ENCODE assay signal across 21 cellular contexts in genomic region chr16:49015189-49015540, GRCh38.
"Had no signal": no experiment of that assay in that cellular context is flagged by ENCODE, and none has a peak within 500 bp of the region (broad histone marks: within the 10 kb centered on the region; RNA-seq: fewer than 3 reads in every experiment).

No MANE protein-coding gene starts in this region.

- H3K9me3 Mint-ChIP-seq: activated B cell treated with CpG ODN at 0.5 μM for 24 hours; T-helper 2 cell treated with Interferon-gamma antibody and Interleukin-4, amounts not matched to agents 5 μg/mL and 100 μg/mL, for 36 hours had no signal

- H3K4me1 ChIP-seq: body of pancreas, colonic mucosa, gastrocnemius medialis, psoas muscle, right lobe of liver, upper lobe of left lung had no signal

- H3K27ac Mint-ChIP-seq: activated B cell treated with CpG ODN at 0.5 μM for 24 hours; activated CD4-positive, alpha-beta memory T cell treated with anti-CD3 and anti-CD28 coated beads, Interleukin-2, amount 10 ng/mL, durations not matched to agents 7 days and 5 days; activated CD8-positive, alpha-beta memory T cell treated with anti-CD3 and anti-CD28 coated beads, Interleukin-2, amount 10 ng/mL, durations not matched to agents 7 days and 5 days; activated T-helper 17 cell treated with anti-CD3 and anti-CD28 coated beads, Interleukin-2, amount 50 U/mL, for 72 hours; stimulated activated effector memory CD8-positive, alpha-beta T cell treated with anti-CD3 and anti-CD28 coated beads, Interleukin-12 subunit alpha, Interleukin-12 subunit beta, amount 100 ng/mL, for 72 hours; T-helper 2 cell treated with Interferon-gamma antibody and Interleukin-4, amounts not matched to agents 5 μg/mL and 100 μg/mL, for 36 hours had no signal

- H3K4me3 ChIP-seq: body of pancreas, colonic mucosa, gastrocnemius medialis, heart left ventricle, ovary, psoas muscle, right lobe of liver, smooth muscle cell, thoracic aorta, upper lobe of left lung had no signal

- H3K27me3 Mint-ChIP-seq: activated CD4-positive, alpha-beta memory T cell treated with anti-CD3 and anti-CD28 coated beads, Interleukin-2, amount 10 ng/mL, durations not matched to agents 7 days and 5 days; activated CD8-positive, alpha-beta memory T cell treated with anti-CD3 and anti-CD28 coated beads, Interleukin-2, amount 10 ng/mL, durations not matched to agents 7 days and 5 days; activated T-helper 17 cell treated with anti-CD3 and anti-CD28 coated beads, Interleukin-2, amount 50 U/mL, for 72 hours had no signal

- H3K27ac ChIP-seq: body of pancreas, colonic mucosa, gastrocnemius medialis, heart left ventricle, ovary, psoas muscle, right lobe of liver, thoracic aorta, upper lobe of left lung had no signal

- DNase-seq: activated B cell treated with CpG ODN at 0.5 μM for 24 hours; activated CD4-positive, alpha-beta memory T cell treated with anti-CD3 and anti-CD28 coated beads, Interleukin-2, amount 10 ng/mL, durations not matched to agents 7 days and 5 days; activated CD4-positive, alpha-beta T cell treated with anti-CD3 and anti-CD28 coated beads for 4 hours; activated CD8-positive, alpha-beta memory T cell treated with anti-CD3 and anti-CD28 coated beads, Interleukin-2, amount 10 ng/mL, durations not matched to agents 7 days and 5 days; activated naive CD4-positive, alpha-beta T cell treated with Interleukin-2 at 50 U/mL for 16 hours; body of pancreas; colonic mucosa; gastrocnemius medialis; heart left ventricle; kidney glomerular epithelial cell; left ventricle myocardium superior; ovary; psoas muscle; right lobe of liver; stimulated activated CD4-positive, alpha-beta T cell treated with anti-CD3 and anti-CD28 coated beads, Interleukin-4, amount 100 ng/mL, for 24 hours; upper lobe of left lung had no signal

- H3K9me3 ChIP-seq: body of pancreas, colonic mucosa, gastrocnemius medialis, heart left ventricle, ovary, psoas muscle, right lobe of liver, thoracic aorta, upper lobe of left lung had no signal

- H3K27me3 ChIP-seq: colonic mucosa, heart left ventricle, ovary, right lobe of liver, upper lobe of left lung had no signal

- H3K36me3 Mint-ChIP-seq: activated CD8-positive, alpha-beta memory T cell treated with anti-CD3 and anti-CD28 coated beads, Interleukin-2, amount 10 ng/mL, durations not matched to agents 7 days and 5 days; stimulated activated effector memory CD8-positive, alpha-beta T cell treated with anti-CD3 and anti-CD28 coated beads, Interleukin-12 subunit alpha, Interleukin-12 subunit beta, amount 100 ng/mL, for 72 hours had no signal

- ATAC-seq: activated CD8-positive, alpha-beta memory T cell treated with anti-CD3 and anti-CD28 coated beads, Interleukin-2, amount 10 ng/mL, durations not matched to agents 7 days and 5 days; activated T-helper 17 cell treated with anti-CD3 and anti-CD28 coated beads, Interleukin-2, amount 50 U/mL, for 72 hours; body of pancreas; gastrocnemius medialis; heart left ventricle; left ventricle myocardium superior; psoas muscle; right lobe of liver; stimulated activated effector memory CD8-positive, alpha-beta T cell treated with anti-CD3 and anti-CD28 coated beads, Interleukin-12 subunit alpha, Interleukin-12 subunit beta, amount 100 ng/mL, for 72 hours had no signal

- H3K4me3 Mint-ChIP-seq: activated B cell treated with CpG ODN at 0.5 μM for 24 hours; activated CD4-positive, alpha-beta memory T cell treated with anti-CD3 and anti-CD28 coated beads, Interleukin-2, amount 10 ng/mL, durations not matched to agents 7 days and 5 days; activated CD8-positive, alpha-beta memory T cell treated with anti-CD3 and anti-CD28 coated beads, Interleukin-2, amount 10 ng/mL, durations not matched to agents 7 days and 5 days; activated T-helper 17 cell treated with anti-CD3 and anti-CD28 coated beads, Interleukin-2, amount 50 U/mL, for 72 hours; stimulated activated effector memory CD8-positive, alpha-beta T cell treated with anti-CD3 and anti-CD28 coated beads, Interleukin-12 subunit alpha, Interleukin-12 subunit beta, amount 100 ng/mL, for 72 hours; T-helper 2 cell treated with Interferon-gamma antibody and Interleukin-4, amounts not matched to agents 5 μg/mL and 100 μg/mL, for 36 hours had no signal

- H3K4me1 Mint-ChIP-seq: activated B cell treated with CpG ODN at 0.5 μM for 24 hours; activated CD4-positive, alpha-beta memory T cell treated with anti-CD3 and anti-CD28 coated beads, Interleukin-2, amount 10 ng/mL, durations not matched to agents 7 days and 5 days; activated CD8-positive, alpha-beta memory T cell treated with anti-CD3 and anti-CD28 coated beads, Interleukin-2, amount 10 ng/mL, durations not matched to agents 7 days and 5 days; activated T-helper 17 cell treated with anti-CD3 and anti-CD28 coated beads, Interleukin-2, amount 50 U/mL, for 72 hours; stimulated activated effector memory CD8-positive, alpha-beta T cell treated with anti-CD3 and anti-CD28 coated beads, Interleukin-12 subunit alpha, Interleukin-12 subunit beta, amount 100 ng/mL, for 72 hours had no signal

- H3K36me3 ChIP-seq: colonic mucosa, gastrocnemius medialis, heart left ventricle, ovary, right lobe of liver, thoracic aorta, upper lobe of left lung had no signal
